ENCODE assay signal across 10 cellular contexts in the genomic region with DNA sequence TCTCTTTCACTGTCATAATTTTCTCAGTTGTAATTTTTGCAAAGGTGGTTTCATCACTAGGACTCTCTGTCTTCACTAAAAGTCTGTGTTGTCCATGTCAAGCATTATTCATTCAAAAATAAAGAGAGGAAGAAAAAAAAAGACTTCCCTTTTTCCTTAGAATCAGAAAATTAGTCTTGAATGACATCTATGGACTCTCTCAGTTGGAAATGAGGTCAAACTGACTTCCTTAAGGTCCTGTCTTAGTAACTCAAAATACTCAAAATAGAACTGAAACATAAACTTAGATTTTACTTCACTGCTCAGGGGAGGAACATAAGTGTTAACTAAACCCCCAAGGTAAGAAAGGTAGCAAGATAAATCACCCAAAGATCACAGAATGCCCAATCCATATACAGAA. TPM values are rescaled to one million over a fixed set of nuclear protein-coding genes. Genes with fewer than 3 reads are reported as not detected.
DNase-seq lines count a peak whose midpoint lies in the region; ATAC-seq, FAIRE-seq and TF ChIP-seq lines count a peak whose summit lies in the region.
"Had no signal": no experiment of that assay in that cellular context is flagged by ENCODE, and none has a peak within 500 bp of the region (broad histone marks: within the 10 kb centered on the region; RNA-seq: fewer than 3 reads in every experiment).

No MANE protein-coding gene starts in this region.

- H3K4me1 Mint-ChIP-seq in MCF 10A (ENCODE audit: insufficient read depth, unreplicated experiment): no peaks in the 10 kb centered on the region
- peaks cover 51% of the 10 kb centered on the region for H3K4me1 Mint-ChIP-seq in stimulated activated naive CD8-positive, alpha-beta T cell treated with anti-CD3 and anti-CD28 coated beads, Interleukin-15, amount 100 ng/mL, for 72 hours
- no peaks in the 10 kb centered on the region for H3K4me1 Mint-ChIP-seq in Caco-2 (ENCODE audit: low read depth, unreplicated experiment)

- H3K36me3 Mint-ChIP-seq in MCF 10A (ENCODE audit: insufficient read depth, unreplicated experiment): peaks cover 23% of the 10 kb centered on the region
- H3K36me3 Mint-ChIP-seq in Caco-2 (ENCODE audit: insufficient read depth, unreplicated experiment): no peaks in the 10 kb centered on the region

- BruUV-seq in MCF 10A (replicated peaks; lab: Mats Ljungman, UMichigan) (no TSS peak), OCI-LY7 (replicated peaks; lab: Mats Ljungman, UMichigan) (no TSS peak), endothelial cell of umbilical vein (replicated peaks; lab: Mats Ljungman, UMichigan) (no TSS peak), Caco-2 (replicated peaks; lab: Mats Ljungman, UMichigan) (no TSS peak)

- ATAC-seq in stimulated activated naive CD8-positive, alpha-beta T cell treated with anti-CD3 and anti-CD28 coated beads, Interleukin-15, amount 100 ng/mL, for 72 hours: no peak

- H3K9me3 Mint-ChIP-seq in MCF 10A (ENCODE audit: unreplicated experiment): no peaks in the 10 kb centered on the region
- H3K9me3 Mint-ChIP-seq in stimulated activated naive CD8-positive, alpha-beta T cell treated with anti-CD3 and anti-CD28 coated beads, Interleukin-15, amount 100 ng/mL, for 72 hours: no peaks in the 10 kb centered on the region
- H3K9me3 Mint-ChIP-seq in Caco-2 (ENCODE audit: unreplicated experiment): no peaks in the 10 kb centered on the region

- no peaks in the 10 kb centered on the region for H3K9me1 ChIP-seq in endothelial cell of umbilical vein (replicated peaks; ENCODE audit: control insufficient read depth, extremely low read depth, insufficient read depth, low read length)

- H3K36me3 ChIP-seq in breast epithelium (no peaks in the 10 kb centered on the region), OCI-LY7 (ENCODE audit: insufficient read depth, low read length) (peaks cover 5% of the 10 kb centered on the region), endothelial cell of umbilical vein (ENCODE audit: control insufficient read depth in 2 of 2, extremely low read depth in 1 of 2, insufficient read depth in 2 of 2, low read length in 2 of 2) (no peaks in the 10 kb centered on the region), thyroid gland (peaks cover 0 to 3% of the 10 kb centered on the region in 2 donors), Caco-2 (ENCODE audit: control insufficient read depth, insufficient read depth, low read length) (no peaks in the 10 kb centered on the region)

- H3K27me3 ChIP-seq in breast epithelium (no peaks in the 10 kb centered on the region), endothelial cell of umbilical vein (ENCODE audit: control insufficient read depth in 2 of 2, insufficient read depth in 2 of 2, low read length in 2 of 2) (no peaks in the 10 kb centered on the region), thyroid gland (no peaks in the 10 kb centered on the region), Caco-2 (replicated peaks; ENCODE audit: control insufficient read depth, insufficient read depth, low read length) (no peaks in the 10 kb centered on the region)

- H3K4me3 ChIP-seq in breast epithelium: no peak overlapping the region
- peak overlapping the region; percentile 77 for H3K4me3 ChIP-seq in OCI-LY7 (ENCODE audit: low read depth, low read length, poor library complexity, severe bottlenecking)
- H3K4me3 ChIP-seq in endothelial cell of umbilical vein (replicated peaks in 1 of 3; ENCODE audit: insufficient read depth in 1 of 3, low read depth in 1 of 3, low read length in 3 of 3): no peak overlapping the region
- H3K4me3 ChIP-seq in thyroid gland (replicated peaks in 1 of 3): no peak overlapping the region
- no peak overlapping the region for H3K4me3 ChIP-seq in Caco-2 (ENCODE audit: low read depth, low read length)

- intact Hi-C loops in MCF 10A (cut with micrococcal nuclease): no loop called here
- intact Hi-C loops in breast epithelium (cut with DNase I; ENCODE audit: low total_unique reads): no loop called here
- intact Hi-C loops in OCI-LY7 (cut with micrococcal nuclease; ENCODE audit: unreplicated experiment): loop anchor here (5.0 kb wide), 2 partner anchors 98 to 612 kb away; a partner anchor contains a TSS
- intact Hi-C loops in endothelial cell of umbilical vein (cut with micrococcal nuclease): loop anchor here (5.0 kb wide), 1 partner anchor 612 kb away; a partner anchor contains a TSS
- intact Hi-C loops in thyroid gland (cut with DNase I): loop anchor here (10.0 kb wide), 1 partner anchor 101 kb away; a partner anchor contains a TSS
- intact Hi-C loops in Caco-2 (cut with micrococcal nuclease; ENCODE audit: unreplicated experiment): no loop called here

- H3K79me2 ChIP-seq in OCI-LY7 (ENCODE audit: insufficient read depth, low read depth, low read length) (peaks cover 36% of the 10 kb centered on the region), endothelial cell of umbilical vein (ENCODE audit: control insufficient read depth, insufficient read depth, low read length) (peaks cover 24% of the 10 kb centered on the region)

- DNase-seq in MCF 10A (ENCODE audit: unreplicated experiment) (no peak), breast epithelium (ENCODE audit: low spot score in 2 of 2) (no peak), OCI-LY7 (ENCODE audit: low spot score) (no peak), endothelial cell of umbilical vein (ENCODE audit: low read depth, low spot score) (no peak), thyroid gland (no peak), nucleus accumbens (lab: John Stamatoyannopoulos, UW) (no peak), Caco-2 (no peak)
- no peak for DNase-seq in stimulated activated naive CD8-positive, alpha-beta T cell treated with anti-CD3 and anti-CD28 coated beads, Interleukin-15, amount 100 ng/mL, for 72 hours
- DNase-seq: dermis blood vessel endothelial cell, NCI-H1417 had no signal

- POLR2A ChIA-PET in MCF 10A (lab: Yijun Ruan, JAX): interaction anchor here (2.8 kb wide), 1 partner anchor 53 kb away, joined by 12 read pairs; no protein-coding TSS in a partner anchor
- POLR2A ChIA-PET in OCI-LY7 (lab: Charles Lee): interaction anchor here (0.8 kb wide), 1 partner anchor 15 kb away, joined by 3 read pairs; no protein-coding TSS in a partner anchor
- POLR2A ChIA-PET in endothelial cell of umbilical vein (lab: Charles Lee): no interaction called here
- POLR2A ChIA-PET in Caco-2 (lab: Charles Lee): no interaction called here

- H2AFZ ChIP-seq in OCI-LY7 (ENCODE audit: low read length) (no peak overlapping the region), endothelial cell of umbilical vein (ENCODE audit: low read depth, low read length) (no peak overlapping the region)

- H3K27ac ChIP-seq in breast epithelium (no peak overlapping the region), OCI-LY7 (ENCODE audit: low read depth, low read length, poor library complexity, severe bottlenecking) (no peak overlapping the region), endothelial cell of umbilical vein (ENCODE audit: insufficient read depth, low read depth, low read length) (no peak overlapping the region), thyroid gland (no peak overlapping the region)

- no peak overlapping the region for H3K9ac ChIP-seq in endothelial cell of umbilical vein (replicated peaks; ENCODE audit: extremely low read depth, insufficient read depth, low read length)

- H4K20me1 ChIP-seq in OCI-LY7 (ENCODE audit: insufficient read depth, low read length) (no peaks in the 10 kb centered on the region), endothelial cell of umbilical vein (replicated peaks; ENCODE audit: control insufficient read depth, extremely low read depth, insufficient read depth, low read length) (no peaks in the 10 kb centered on the region)

- H3K27ac Mint-ChIP-seq in MCF 10A (ENCODE audit: low read depth, unreplicated experiment): no peak overlapping the region
- H3K27ac Mint-ChIP-seq in stimulated activated naive CD8-positive, alpha-beta T cell treated with anti-CD3 and anti-CD28 coated beads, Interleukin-15, amount 100 ng/mL, for 72 hours: no peak overlapping the region
- no peak overlapping the region for H3K27ac Mint-ChIP-seq in Caco-2 (ENCODE audit: unreplicated experiment)

- no peaks in the 10 kb centered on the region for H3K9me2 ChIP-seq in OCI-LY7 (ENCODE audit: insufficient read depth, low read length)

- dilution Hi-C loops in endothelial cell of umbilical vein (cut with MboI; ENCODE audit: extremely low pct_ligation_motif_present, low sequenced_read_pairs): no loop called here

- H3K4me2 ChIP-seq in OCI-LY7 (ENCODE audit: low read length) (peak overlapping the region; percentile 92), endothelial cell of umbilical vein (ENCODE audit: insufficient read depth, low read length) (peak overlapping the region; percentile 45)

- CTCF ChIA-PET in MCF 10A (lab: Yijun Ruan, JAX): interaction anchor here (0.7 to 1.6 kb wide), 2 partner anchors 44 to 93 kb away, joined by 3 to 5 read pairs; no protein-coding TSS in a partner anchor
- CTCF ChIA-PET in OCI-LY7 (lab: Charles Lee; ENCODE audit: unreplicated experiment): no interaction called here
- CTCF ChIA-PET in endothelial cell of umbilical vein (lab: Charles Lee): interaction anchor here (1.0 kb wide), 1 partner anchor 43 kb away, joined by 4 read pairs; no protein-coding TSS in a partner anchor
- CTCF ChIA-PET in Caco-2 (lab: Charles Lee): no interaction called here

- H3K4me3 Mint-ChIP-seq in MCF 10A (ENCODE audit: unreplicated experiment): peak overlapping the region; percentile 85
- H3K4me3 Mint-ChIP-seq in stimulated activated naive CD8-positive, alpha-beta T cell treated with anti-CD3 and anti-CD28 coated beads, Interleukin-15, amount 100 ng/mL, for 72 hours: peak overlapping the region; percentile 66 to 95
- no peak overlapping the region for H3K4me3 Mint-ChIP-seq in Caco-2 (ENCODE audit: unreplicated experiment)

- H3K4me1 ChIP-seq in breast epithelium (peaks cover 5 to 7% of the 10 kb centered on the region in 2 donors), OCI-LY7 (ENCODE audit: insufficient read depth, low read length, poor library complexity, severe bottlenecking) (peaks cover 23% of the 10 kb centered on the region), endothelial cell of umbilical vein (ENCODE audit: control insufficient read depth, extremely low read depth, insufficient read depth, low read length) (peaks cover 15% of the 10 kb centered on the region), thyroid gland (peaks cover 20 to 21% of the 10 kb centered on the region in 2 donors), Caco-2 (0 out of 2 replicates have a peak, but pooled peaks cover 4% of the 10 kb centered on the region)

- TF ChIP-seq POLR2A in breast epithelium (IDR thresholded peaks at IDR 0.05) (no peak), endothelial cell of umbilical vein (IDR thresholded peaks at IDR 0.05; ENCODE audit: low read depth, low read length) (no peak), thyroid gland (IDR thresholded peaks at IDR 0.05) (no peak)

- FAIRE-seq in endothelial cell of umbilical vein (lab: Jason Lieb, UNC): no peak

- H3K9me3 ChIP-seq in breast epithelium (no peaks in the 10 kb centered on the region), OCI-LY7 (ENCODE audit: low read length) (no peaks in the 10 kb centered on the region), endothelial cell of umbilical vein (replicated peaks; ENCODE audit: control insufficient read depth, insufficient read depth, low read length) (no peaks in the 10 kb centered on the region), thyroid gland (no peaks in the 10 kb centered on the region), Caco-2 (no peaks in the 10 kb centered on the region)

- no peaks in the 10 kb centered on the region for H3K27me3 Mint-ChIP-seq in MCF 10A (ENCODE audit: insufficient read depth, unreplicated experiment)
- H3K27me3 Mint-ChIP-seq in stimulated activated naive CD8-positive, alpha-beta T cell treated with anti-CD3 and anti-CD28 coated beads, Interleukin-15, amount 100 ng/mL, for 72 hours: no peaks in the 10 kb centered on the region
- H3K27me3 Mint-ChIP-seq in Caco-2 (ENCODE audit: insufficient read depth, unreplicated experiment): no peaks in the 10 kb centered on the region

- TF ChIP-seq CTCF in MCF 10A (IDR thresholded peaks at IDR 0.05; ENCODE audit: unreplicated experiment) (no peak), breast epithelium (IDR thresholded peaks at IDR 0.05) (no peak), OCI-LY7 (conservative IDR thresholded peaks at IDR 0.05; ENCODE audit: low read length) (no peak), endothelial cell of umbilical vein (IDR thresholded peaks at IDR 0.05; ENCODE audit: extremely low read depth in 1 of 2, insufficient read depth in 1 of 2, low read depth in 1 of 2, low read length in 2 of 2) (no peak), thyroid gland (IDR thresholded peaks at IDR 0.05) (no peak), Caco-2 (IDR thresholded peaks at IDR 0.05; ENCODE audit: insufficient read depth in 1 of 2, low read depth in 1 of 2, low read length in 1 of 2, severe bottlenecking in 1 of 2, unreplicated experiment in 1 of 2) (no peak)

RNA-seq across cellular contexts. Expression of a gene that starts 2.2 kb away (rescaled TPM):
- 9.5 and 9.9 TPM in 2 replicates for total RNA-seq in MCF 10A (2022)
- 10 to 100 TPM; 14.9 to 30.1 (median 22.3) TPM for total RNA-seq in breast epithelium
- 8.9 and 10.5 TPM in 2 replicates for total RNA-seq in OCI-LY7 (2014; rRNA removed; shearing (Covaris generic))
- 11.9 and 12.1 TPM in 2 replicates for total RNA-seq in OCI-LY7 (2022)
- 17.3 and 20.1 TPM in 2 replicates for total RNA-seq in endothelial cell of umbilical vein
- 3.7 and 3.8 TPM in 2 replicates for polyA plus RNA-seq in endothelial cell of umbilical vein
- 3.5 TPM in 2 replicates for polyA plus RNA-seq in endothelial cell of umbilical vein (2011; cell fraction: cytosol; rRNA removed)
- polyA plus RNA-seq in endothelial cell of umbilical vein (2011; cell fraction: nucleus; rRNA removed): 16.2 and 16.7 TPM in 2 replicates
- 4.7 and 5.1 TPM in 2 replicates for polyA plus RNA-seq in endothelial cell of umbilical vein (2012)
- polyA minus RNA-seq in endothelial cell of umbilical vein: 29.1 and 35.4 TPM in 2 replicates
- polyA minus RNA-seq in endothelial cell of umbilical vein (2011; cell fraction: cytosol; rRNA and poly(A)+ RNA removed): 10.7 TPM
- polyA minus RNA-seq in endothelial cell of umbilical vein (2011; cell fraction: nucleus; rRNA and poly(A)+ RNA removed): 118 and 125 TPM in 2 replicates
- total RNA-seq in thyroid gland: 10 to 100 TPM; 20.2 to 40.0 (median 26.4) TPM
- 4.7 and 5.4 TPM in 2 replicates for total RNA-seq in Caco-2 (2022)

Comparison
In these comparisons a context has a peak if more than half of its experiments do, and no peak if none do; other contexts are left out.
1. CTCF ChIA-PET loops: an anchor here in MCF 10A (0.7 to 1.6 kb wide) and endothelial cell of umbilical vein (1.0 kb wide); none called in OCI-LY7 and Caco-2.
2. POLR2A ChIA-PET loops: an anchor here in MCF 10A (2.8 kb wide) and OCI-LY7 (0.8 kb wide); none called in endothelial cell of umbilical vein and Caco-2.
3. intact Hi-C loops: an anchor here in OCI-LY7 (5.0 kb wide), endothelial cell of umbilical vein (5.0 kb wide) and thyroid gland (10.0 kb wide); none called in MCF 10A, breast epithelium and Caco-2.